24 cellular contexts compared by ENCODE assay signal in genomic region chr14:30999038-30999773, GRCh38. TPM values are rescaled to one million over a fixed set of nuclear protein-coding genes. Genes with fewer than 3 reads are reported as not detected.
A peak's percentile ranks its signal among the peaks of the same experiment; 100 is the strongest.
DNase-seq lines count a peak whose midpoint lies in the region; ATAC-seq, FAIRE-seq and TF ChIP-seq lines count a peak whose summit lies in the region.
"Had no signal": no experiment of that assay in that cellular context is flagged by ENCODE, and none has a peak within 500 bp of the region (broad histone marks: within the 10 kb centered on the region; RNA-seq: fewer than 3 reads in every experiment).

No MANE protein-coding gene starts in this region.

- H3K36me3 ChIP-seq in mammary epithelial cell (ENCODE audit: insufficient read depth, low read length) (peaks cover 4% of the 10 kb centered on the region), breast epithelium (no peaks in the 10 kb centered on the region), keratinocyte (ENCODE audit: control insufficient read depth in 2 of 2, extremely low read depth in 1 of 2, insufficient read depth in 2 of 2, low read length in 2 of 2) (peaks cover 0 to 6% of the 10 kb centered on the region in 2 experiments)

- intact Hi-C loops in mammary epithelial cell (cut with micrococcal nuclease) = no loop called here
- intact Hi-C loops in breast epithelium (cut with DNase I; ENCODE audit: low total_unique reads) = no loop called here

- H3K4me3 ChIP-seq in mammary epithelial cell (replicated peaks in 1 of 3; ENCODE audit: insufficient read depth in 1 of 3, low read depth in 2 of 3, low read length in 3 of 3) (no peak overlapping the region), breast epithelium (no peak overlapping the region), keratinocyte (ENCODE audit: control insufficient read depth in 2 of 3, extremely low read depth in 1 of 3, insufficient read depth in 2 of 3, low read depth in 1 of 3, low read length in 3 of 3) (no peak overlapping the region)
- H3K4me3 ChIP-seq: GM12878, GM23338 had no signal

- TF ChIP-seq POLR2A in breast epithelium (IDR thresholded peaks at IDR 0.05) (no peak), erythroblast (IDR thresholded peaks at IDR 0.05; ENCODE audit: low read length) (no peak)

- ATAC-seq in WTC11 (no peak), HG03469 (IDR thresholded peaks at IDR 0.05; ENCODE audit: unreplicated experiment) (no peak)
- ATAC-seq: GM12878 had no signal

- H2AFZ ChIP-seq in mammary epithelial cell (ENCODE audit: low read depth, low read length) = no peak overlapping the region
- H2AFZ ChIP-seq in keratinocyte (ENCODE audit: control insufficient read depth, low read length) = no peak overlapping the region
- H2AFZ ChIP-seq: GM23338 had no signal

- no peak overlapping the region for H3K9ac ChIP-seq in mammary epithelial cell (ENCODE audit: insufficient read depth, low read length)
- no peak overlapping the region for H3K9ac ChIP-seq in keratinocyte (ENCODE audit: control insufficient read depth, extremely low read depth, insufficient read depth, low read length)
- H3K9ac ChIP-seq: BLaER1 treated with 17β-estradiol and CSF1 and Interleukin-3, amounts not matched to agents 10 nM and 100 nM had no signal

- H3K27ac ChIP-seq in mammary epithelial cell (ENCODE audit: insufficient read depth, low read depth, low read length) = peak overlapping the region; percentile 35
- no peak overlapping the region for H3K27ac ChIP-seq in breast epithelium
- peak overlapping the region; percentile 33 for H3K27ac ChIP-seq in keratinocyte (ENCODE audit: control insufficient read depth, insufficient read depth, low read length)
- H3K27ac ChIP-seq: 22Rv1; BLaER1 treated with 17β-estradiol and CSF1 and Interleukin-3, amounts not matched to agents 10 nM and 100 nM had no signal

- in situ Hi-C loops in mammary epithelial cell (cut with MboI; ENCODE audit: low sequenced_read_pairs in 2 of 2) = no loop called here

- CTCF ChIA-PET in mammary epithelial cell (lab: Charles Lee; ENCODE audit: low non-redundant PET) (no interaction called here), WTC11 (lab: Charles Lee) (no interaction called here)

- no peaks in the 10 kb centered on the region for H3K9me1 ChIP-seq in keratinocyte (ENCODE audit: control insufficient read depth, extremely low read depth, insufficient read depth, low read length)

- POLR2A ChIA-PET in WTC11 (lab: Charles Lee) = no interaction called here

- H3K27me3 ChIP-seq in mammary epithelial cell (ENCODE audit: insufficient read depth, low read length) (no peaks in the 10 kb centered on the region), breast epithelium (no peaks in the 10 kb centered on the region), keratinocyte (ENCODE audit: control insufficient read depth, extremely low read depth, insufficient read depth, low read length) (no peaks in the 10 kb centered on the region)
- H3K27me3 ChIP-seq: BLaER1 treated with 17β-estradiol and CSF1 and Interleukin-3, amounts not matched to agents 10 nM and 100 nM had no signal

- peaks cover 24% of the 10 kb centered on the region for H3K9me3 Mint-ChIP-seq in WTC11

- no peak for FAIRE-seq in keratinocyte (lab: Jason Lieb, UNC)
- FAIRE-seq: A204.1, D721Med, GM12878, GM19239 had no signal

- no TSS peak for BruUV-seq in mammary epithelial cell (replicated peaks; lab: Mats Ljungman, UMichigan)

- peaks cover 25% of the 10 kb centered on the region for H3K4me1 ChIP-seq in mammary epithelial cell (ENCODE audit: insufficient read depth, low read length)
- peaks cover 0 to 3% of the 10 kb centered on the region in 2 donors for H3K4me1 ChIP-seq in breast epithelium
- H3K4me1 ChIP-seq in keratinocyte (ENCODE audit: control insufficient read depth, extremely low read depth, insufficient read depth, low read length) = peaks cover 30% of the 10 kb centered on the region

- H3K79me2 ChIP-seq in mammary epithelial cell (ENCODE audit: insufficient read depth, low read length) = peaks cover 95% of the 10 kb centered on the region
- peaks cover 94% of the 10 kb centered on the region for H3K79me2 ChIP-seq in keratinocyte (ENCODE audit: control insufficient read depth, insufficient read depth, low read length)

- dilution Hi-C loops in mammary epithelial cell (cut with HindIII; ENCODE audit: low sequenced_read_pairs) = loop anchor here (5.0 kb wide), 1 partner anchor 58 kb away; no protein-coding TSS in a partner anchor
- dilution Hi-C loops in keratinocyte (cut with MboI; ENCODE audit: extremely low pct_ligation_motif_present, low sequenced_read_pairs) = no loop called here

- no peak for TF ChIP-seq CTCF in mammary epithelial cell (conservative IDR thresholded peaks at IDR 0.05 in 1 of 2, IDR thresholded peaks at IDR 0.05 in 1 of 2; ENCODE audit: extremely low read depth in 1 of 2, insufficient read depth in 1 of 2, low read depth in 1 of 2, low read length in 2 of 2)
- no peak for TF ChIP-seq CTCF in breast epithelium (IDR thresholded peaks at IDR 0.05)
- TF ChIP-seq CTCF in WTC11 (IDR thresholded peaks at IDR 0.05) = no peak
- TF ChIP-seq CTCF in keratinocyte (optimal IDR thresholded peaks at IDR 0.05 in 1 of 3, IDR thresholded peaks at IDR 0.05 in 1 of 3, conservative IDR thresholded peaks at IDR 0.05 in 1 of 3; ENCODE audit: extremely low read depth in 1 of 3, insufficient read depth in 2 of 3, low read length in 3 of 3) = no peak

- H3K4me2 ChIP-seq in mammary epithelial cell (ENCODE audit: insufficient read depth, low read depth, low read length) (no peak overlapping the region), keratinocyte (ENCODE audit: control insufficient read depth, extremely low read depth, insufficient read depth, low read depth, low read length) (no peak overlapping the region)
- H3K4me2 ChIP-seq: BLaER1 treated with 17β-estradiol and CSF1 and Interleukin-3, amounts not matched to agents 10 nM and 100 nM; GM23338 had no signal

- peaks cover 7% of the 10 kb centered on the region for H3K9me3 ChIP-seq in mammary epithelial cell (replicated peaks; ENCODE audit: insufficient read depth, low read length)
- peaks cover 0 to 10% of the 10 kb centered on the region in 2 donors for H3K9me3 ChIP-seq in breast epithelium
- H3K9me3 ChIP-seq in keratinocyte (ENCODE audit: control insufficient read depth, low read depth, low read length) = no peaks in the 10 kb centered on the region

- peaks cover 6% of the 10 kb centered on the region for H4K20me1 ChIP-seq in mammary epithelial cell (ENCODE audit: insufficient read depth, low read length)
- H4K20me1 ChIP-seq in keratinocyte (ENCODE audit: control insufficient read depth, extremely low read depth, insufficient read depth, low read length) = peaks cover 32% of the 10 kb centered on the region

- 98% methylated on average over 6 of the region's 6 CpGs for WGBS in mammary epithelial cell (ENCODE audit: low coverage, missing lambda C conversion rate)

- H3K36me3 Mint-ChIP-seq in WTC11 = peaks cover 34% of the 10 kb centered on the region

- DNase-seq in mammary epithelial cell (no peak), breast epithelium (ENCODE audit: low spot score in 2 of 2) (no peak), WTC11 (ENCODE audit: low spot score) (no peak), keratinocyte (ENCODE audit: low read depth, low spot score) (no peak), erythroblast (lab: John Stamatoyannopoulos, UW) (no peak), GM19240 (ENCODE audit: insufficient read length, low spot score) (no peak)
- DNase-seq: CD4-positive, alpha-beta T cell; CD8-positive, alpha-beta memory T cell; DMS 273 treated with DMSO at 0.1 percent for 48 hours; DMS79; EL; GDM1; H9; HFFc6 had no signal

- peaks cover 68% of the 10 kb centered on the region for H3K4me1 Mint-ChIP-seq in WTC11

- H3K27me3 Mint-ChIP-seq in WTC11 (ENCODE audit: low read depth) = no peaks in the 10 kb centered on the region
- H3K27me3 Mint-ChIP-seq: B cell; CD4-positive, alpha-beta T cell; CD8-positive, alpha-beta memory T cell had no signal

- H3K4me3 Mint-ChIP-seq in WTC11 = no peak overlapping the region
- H3K4me3 Mint-ChIP-seq: B cell; CD14-positive monocyte; CD4-positive, alpha-beta T cell; CD8-positive, alpha-beta memory T cell; GM23338; H9; HFFc6 had no signal

- peak overlapping the region; percentile 44 for H3K27ac Mint-ChIP-seq in WTC11
- H3K27ac Mint-ChIP-seq: B cell; CD4-positive, alpha-beta T cell; GM23338; HFFc6 had no signal

TF ChIP-seq in WTC11, 78 proteins besides CTCF, POLR2A, EP300 and RAD21 (continues in another document):
- no peak for TF ChIP-seq FOXP1 (CRISPR knock-in tag; IDR thresholded peaks at IDR 0.05; ENCODE audit: borderline replicate concordance)
- no peak for TF ChIP-seq IRF2 (CRISPR knock-in tag; IDR thresholded peaks at IDR 0.05; ENCODE audit: borderline replicate concordance, low read depth)
- no peak for TF ChIP-seq TCF7 (CRISPR knock-in tag; IDR thresholded peaks at IDR 0.05; ENCODE audit: low read depth)
- no peak for TF ChIP-seq RORB (CRISPR knock-in tag; IDR thresholded peaks at IDR 0.05)
- no peak for TF ChIP-seq SP1 (CRISPR knock-in tag; conservative IDR thresholded peaks at IDR 0.05)

RNA-seq across cellular contexts. Expression of gene AP4S1, which starts 26.2 kb away (rescaled TPM):
- total RNA-seq in mammary epithelial cell (1 to 10 TPM; 3.2 to 5.3 TPM), breast epithelium (10 to 100 TPM in 1 of 3 donors, 1 to 10 TPM in 2; 4.5 to 11.1 (median 5.2) TPM), WTC11 (2021) (5.5 to 7.0 TPM (median 6.2 TPM) in 3 replicates)
- polyA plus RNA-seq in mammary epithelial cell (3.9 TPM), keratinocyte (2.5 to 6.2 TPM (median 3.0 TPM) in 3 replicates)
- polyA minus RNA-seq in mammary epithelial cell (5.5 TPM), keratinocyte (1.1 to 2.3 TPM (median 1.9 TPM) in 3 replicates)
- polyA plus RNA-seq in keratinocyte (2011; ENCODE audit: low read depth) = 5.7 TPM
- 2.2 and 4.9 TPM in 2 replicates for polyA plus RNA-seq in keratinocyte (2011; cell fraction: cytosol; rRNA removed)
- 2.4 and 2.8 TPM in 2 replicates for polyA plus RNA-seq in keratinocyte (2011; cell fraction: nucleus; rRNA removed)
- polyA plus RNA-seq in keratinocyte (2012; ENCODE audit: low replicate concordance) = 4.3 TPM in 2 replicates
- 2.3 TPM for polyA minus RNA-seq in keratinocyte (2011; cell fraction: cytosol; rRNA and poly(A)+ RNA removed)
- polyA minus RNA-seq in keratinocyte (2011; cell fraction: nucleus; rRNA and poly(A)+ RNA removed) = 0.95 and 3.3 TPM in 2 replicates

RNA-seq across cellular contexts. Expression of gene STRN3, which starts 27.0 kb away (rescaled TPM):
- 10 to 100 TPM; 52.9 to 76.8 TPM for total RNA-seq in mammary epithelial cell
- polyA plus RNA-seq in mammary epithelial cell = 15.1 TPM
- 47.3 TPM for polyA minus RNA-seq in mammary epithelial cell
- total RNA-seq in breast epithelium = 10 to 100 TPM; 43.5 to 60.7 (median 43.6) TPM
- 37.1 to 40.8 TPM (median 40.4 TPM) in 3 replicates for total RNA-seq in WTC11 (2021)
- 25.3 to 38.1 TPM (median 29.0 TPM) in 3 replicates for polyA plus RNA-seq in keratinocyte
- polyA plus RNA-seq in keratinocyte (2011; ENCODE audit: low read depth) = 145 TPM
- 16.7 and 31.5 TPM in 2 replicates for polyA plus RNA-seq in keratinocyte (2011; cell fraction: cytosol; rRNA removed)
- polyA plus RNA-seq in keratinocyte (2011; cell fraction: nucleus; rRNA removed) = 34.3 and 41.9 TPM in 2 replicates
- polyA plus RNA-seq in keratinocyte (2012; ENCODE audit: low replicate concordance) = 29.8 and 35.7 TPM in 2 replicates
- polyA minus RNA-seq in keratinocyte = 18.0 to 74.1 TPM (median 41.0 TPM) in 3 replicates
- 24.6 TPM for polyA minus RNA-seq in keratinocyte (2011; cell fraction: cytosol; rRNA and poly(A)+ RNA removed)
- polyA minus RNA-seq in keratinocyte (2011; cell fraction: nucleus; rRNA and poly(A)+ RNA removed) = 56.3 and 132 TPM in 2 replicates

Comparison
In these comparisons a context has a peak if more than half of its experiments do, and no peak if none do; other contexts are left out.
1. H3K27ac ChIP-seq: peak in mammary epithelial cell (single experiment) and keratinocyte (single experiment); none in breast epithelium (0 of 2).